ENCODE assay signal across 9 cellular contexts in genomic region chr18:3525870-3526420, GRCh38.
A peak's percentile ranks its signal among the peaks of the same experiment; 100 is the strongest.
DNase-seq lines count a peak whose midpoint lies in the region; ATAC-seq and TF ChIP-seq lines count a peak whose summit lies in the region.
"Had no signal": no experiment of that assay in that cellular context is flagged by ENCODE, and none has a peak within 500 bp of the region (broad histone marks: within the 10 kb centered on the region; RNA-seq: fewer than 3 reads in every experiment).

No MANE protein-coding gene starts in this region.

- no peaks in the 10 kb centered on the region for H3K36me3 Mint-ChIP-seq in activated CD8-positive, alpha-beta T cell treated with anti-CD3 and anti-CD28 coated beads for 36 hours (ENCODE audit: low read depth)
- H3K36me3 Mint-ChIP-seq in immature natural killer cell, result no peaks in the 10 kb centered on the region

- H3K4me3 Mint-ChIP-seq in activated CD8-positive, alpha-beta T cell treated with anti-CD3 and anti-CD28 coated beads for 36 hours, result peak overlapping the region; percentile 43
- H3K4me3 Mint-ChIP-seq in immature natural killer cell, result peak overlapping the region; percentile 60 to 86 (median 68)

- CTCF ChIA-PET in activated CD8-positive, alpha-beta T cell treated with anti-CD3 and anti-CD28 coated beads for 36 hours (lab: Charles Lee), result interaction anchor here (1.0 to 2.2 kb wide), 6 partner anchors 8 to 140 kb away, joined by 3 to 14 read pairs (median 5); no protein-coding TSS in a partner anchor

- no peaks in the 10 kb centered on the region for H3K9me3 ChIP-seq in suprapubic skin
- H3K9me3 ChIP-seq: A549 had no signal

- peak; percentile 41 for ATAC-seq in HG02588 (IDR thresholded peaks at IDR 0.05; ENCODE audit: unreplicated experiment)
- peak; percentile 84 for ATAC-seq in activated CD8-positive, alpha-beta T cell treated with anti-CD3 and anti-CD28 coated beads for 36 hours
- ATAC-seq: A549 had no signal

- no peaks in the 10 kb centered on the region for H3K27me3 Mint-ChIP-seq in activated CD8-positive, alpha-beta T cell treated with anti-CD3 and anti-CD28 coated beads for 36 hours
- peaks cover 2 to 9% (median 6%) of the 10 kb centered on the region in 3 donors for H3K27me3 Mint-ChIP-seq in immature natural killer cell (ENCODE audit: low read depth in 3 of 3)

- intact Hi-C loops in activated CD8-positive, alpha-beta T cell treated with anti-CD3 and anti-CD28 coated beads for 36 hours (cut with micrococcal nuclease), result no loop called here

- TF ChIP-seq EP300 in suprapubic skin (IDR thresholded peaks at IDR 0.05), result no peak

- no peaks in the 10 kb centered on the region for H3K27me3 ChIP-seq in suprapubic skin

- peaks cover 7% of the 10 kb centered on the region for H3K9me3 Mint-ChIP-seq in activated CD8-positive, alpha-beta T cell treated with anti-CD3 and anti-CD28 coated beads for 36 hours
- peaks cover 0 to 9% (median 3%) of the 10 kb centered on the region in 6 donors for H3K9me3 Mint-ChIP-seq in immature natural killer cell

- peaks cover 17% of the 10 kb centered on the region for H3K4me1 Mint-ChIP-seq in activated CD8-positive, alpha-beta T cell treated with anti-CD3 and anti-CD28 coated beads for 36 hours (ENCODE audit: low read depth)
- H3K4me1 Mint-ChIP-seq in immature natural killer cell, result peaks cover 16 to 19% of the 10 kb centered on the region in 2 donors

- H3K27ac Mint-ChIP-seq in activated CD8-positive, alpha-beta T cell treated with anti-CD3 and anti-CD28 coated beads for 36 hours, result peak overlapping the region; percentile 79
- H3K27ac Mint-ChIP-seq in immature natural killer cell, result peak overlapping the region; percentile 1 to 71 (median 34)

- TF ChIP-seq POLR2A in suprapubic skin (IDR thresholded peaks at IDR 0.05), result no peak

- H3K27ac ChIP-seq in suprapubic skin, result peak overlapping the region; percentile 30
- H3K27ac ChIP-seq: A549 had no signal

- no peak for TF ChIP-seq CTCF in activated CD8-positive, alpha-beta T cell treated with anti-CD3 and anti-CD28 coated beads for 36 hours (IDR thresholded peaks at IDR 0.05)
- TF ChIP-seq CTCF in suprapubic skin (IDR thresholded peaks at IDR 0.05), result no peak

- H3K4me3 ChIP-seq in suprapubic skin, result no peak overlapping the region
- H3K4me3 ChIP-seq: A549 had no signal

- no peaks in the 10 kb centered on the region for H3K36me3 ChIP-seq in suprapubic skin

- DNase-seq in NCI-H1092 treated with DMSO at 0.1 percent for 48 hours (lab: John Stamatoyannopoulos, UW), result peak; percentile 61
- no peak for DNase-seq in NCI-H1092 (lab: John Stamatoyannopoulos, UW)
- DNase-seq in NCI-H2107 (lab: John Stamatoyannopoulos, UW), result peak; percentile 36
- peak; percentile 72 for DNase-seq in activated CD8-positive, alpha-beta T cell treated with anti-CD3 and anti-CD28 coated beads for 36 hours
- DNase-seq in immature natural killer cell, result peak; percentile 69 to 78 (median 72)
- no peak for DNase-seq in suprapubic skin (ENCODE audit: low spot score in 2 of 2)
- no peak for DNase-seq in OCI-M2 (lab: John Stamatoyannopoulos, UW; ENCODE audit: unreplicated experiment)

- 88% methylated on average over 10 of the region's 10 CpGs for WGBS in suprapubic skin

- H3K4me1 ChIP-seq in suprapubic skin, result no peaks in the 10 kb centered on the region
- H3K4me1 ChIP-seq: A549 had no signal

- POLR2A ChIA-PET in activated CD8-positive, alpha-beta T cell treated with anti-CD3 and anti-CD28 coated beads for 36 hours (lab: Charles Lee), result interaction anchor here (0.6 to 1.0 kb wide), 3 partner anchors 16 to 111 kb away, joined by 3 read pairs; no protein-coding TSS in a partner anchor

Comparison
In these comparisons a context has a peak if more than half of its experiments do, and no peak if none do; other contexts are left out.
1. DNase-seq: peak in NCI-H1092 treated with DMSO at 0.1 percent for 48 hours (single experiment), NCI-H2107 (single experiment), activated CD8-positive, alpha-beta T cell treated with anti-CD3 and anti-CD28 coated beads for 36 hours (single experiment) and immature natural killer cell (3 of 3); none in NCI-H1092 (single experiment), suprapubic skin (0 of 2) and OCI-M2 (single experiment).